In genomic region chr15:81752149-81752942, GRCh38 we compare ENCODE assay signal across 8 cellular contexts.
DNase-seq lines count a peak whose midpoint lies in the region; ATAC-seq, FAIRE-seq and TF ChIP-seq lines count a peak whose summit lies in the region.

No MANE protein-coding gene starts in this region.

- H3K27ac ChIP-seq in keratinocyte (ENCODE audit: control insufficient read depth, insufficient read depth, low read length): no peak overlapping the region

- dilution Hi-C loops in keratinocyte (cut with MboI; ENCODE audit: extremely low pct_ligation_motif_present, low sequenced_read_pairs): no loop called here

- DNase-seq in BE2C (peak; percentile 94), NCI-H2029 (lab: John Stamatoyannopoulos, UW) (peak; percentile 84), amygdala (lab: John Stamatoyannopoulos, UW) (peak in 38 of 56 donors; percentile 11 to 79 (median 42)), keratinocyte (ENCODE audit: low read depth, low spot score) (peak; percentile 28), hepatic stellate cell (ENCODE audit: low spot score) (no peak)

- ATAC-seq in HG02938 (IDR thresholded peaks at IDR 0.05; ENCODE audit: unreplicated experiment): no peak
- ATAC-seq in HG03039 (IDR thresholded peaks at IDR 0.05; ENCODE audit: unreplicated experiment): no peak
- no peak for ATAC-seq in GM19324 (IDR thresholded peaks at IDR 0.05; ENCODE audit: low FRiP score, unreplicated experiment)

- H3K9me1 ChIP-seq in keratinocyte (ENCODE audit: control insufficient read depth, extremely low read depth, insufficient read depth, low read length): no peaks in the 10 kb centered on the region

- H2AFZ ChIP-seq in keratinocyte (ENCODE audit: control insufficient read depth, low read length): no peak overlapping the region

- peaks cover 49% of the 10 kb centered on the region for H3K4me1 ChIP-seq in BE2C
- peaks cover 4% of the 10 kb centered on the region for H3K4me1 ChIP-seq in keratinocyte (ENCODE audit: control insufficient read depth, extremely low read depth, insufficient read depth, low read length)

- no peak overlapping the region for H3K9ac ChIP-seq in keratinocyte (ENCODE audit: control insufficient read depth, extremely low read depth, insufficient read depth, low read length)

- H3K4me2 ChIP-seq in keratinocyte (ENCODE audit: control insufficient read depth, extremely low read depth, insufficient read depth, low read depth, low read length): no peak overlapping the region

- no peaks in the 10 kb centered on the region for H3K9me3 ChIP-seq in BE2C
- no peaks in the 10 kb centered on the region for H3K9me3 ChIP-seq in keratinocyte (ENCODE audit: control insufficient read depth, low read depth, low read length)

- H3K79me2 ChIP-seq in keratinocyte (ENCODE audit: control insufficient read depth, insufficient read depth, low read length): no peaks in the 10 kb centered on the region

- H3K27me3 ChIP-seq in BE2C: no peaks in the 10 kb centered on the region
- H3K27me3 ChIP-seq in keratinocyte (ENCODE audit: control insufficient read depth, extremely low read depth, insufficient read depth, low read length): no peaks in the 10 kb centered on the region

- no peaks in the 10 kb centered on the region for H4K20me1 ChIP-seq in keratinocyte (ENCODE audit: control insufficient read depth, extremely low read depth, insufficient read depth, low read length)

- H3K4me3 ChIP-seq in BE2C (ENCODE audit: low read depth, low read length) (peak overlapping the region; percentile 32; the same call in 1 of the 2 replicates), keratinocyte (ENCODE audit: control insufficient read depth in 2 of 3, extremely low read depth in 1 of 3, insufficient read depth in 2 of 3, low read depth in 1 of 3, low read length in 3 of 3) (no peak overlapping the region)

- peak; percentile 56 for FAIRE-seq in keratinocyte (lab: Jason Lieb, UNC)

- no peak for TF ChIP-seq CTCF in BE2C (IDR thresholded peaks at IDR 0.05; ENCODE audit: low read depth, low read length)
- TF ChIP-seq CTCF in keratinocyte (optimal IDR thresholded peaks at IDR 0.05 in 1 of 3, IDR thresholded peaks at IDR 0.05 in 1 of 3, conservative IDR thresholded peaks at IDR 0.05 in 1 of 3; ENCODE audit: extremely low read depth in 1 of 3, insufficient read depth in 2 of 3, low read length in 3 of 3): no peak

- H3K36me3 ChIP-seq in BE2C (no peaks in the 10 kb centered on the region), keratinocyte (ENCODE audit: control insufficient read depth in 2 of 2, extremely low read depth in 1 of 2, insufficient read depth in 2 of 2, low read length in 2 of 2) (no peaks in the 10 kb centered on the region)
